Comparison of ENCODE assay signal across 18 cellular contexts in the genomic region with DNA sequence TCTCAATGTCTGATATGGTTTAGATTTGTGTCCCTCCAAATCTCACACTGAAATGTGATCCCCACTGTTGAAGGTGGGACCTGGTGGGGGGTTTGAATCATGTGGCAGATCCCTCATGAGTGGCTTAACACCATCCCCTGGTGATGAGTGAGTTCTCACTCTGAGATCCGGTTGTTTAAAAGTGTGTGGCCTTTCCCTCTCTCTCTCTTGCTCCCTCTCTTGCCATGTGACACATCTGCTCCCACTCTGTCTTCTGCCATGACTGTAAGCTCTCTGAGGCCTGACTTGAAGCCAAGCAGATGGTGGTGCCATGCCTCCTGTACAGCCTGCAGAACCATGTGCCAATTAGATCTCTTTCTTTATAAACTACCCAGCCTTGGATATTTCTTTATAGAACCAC.
DNase-seq lines count a peak whose midpoint lies in the region; ATAC-seq, FAIRE-seq and TF ChIP-seq lines count a peak whose summit lies in the region.
"Had no signal": no experiment of that assay in that cellular context is flagged by ENCODE, and none has a peak within 500 bp of the region (broad histone marks: within the 10 kb centered on the region; RNA-seq: fewer than 3 reads in every experiment).

No MANE protein-coding gene starts in this region.

- H3K4me3 ChIP-seq in A549: no peak overlapping the region
- H3K4me3 ChIP-seq in ascending aorta: no peak overlapping the region
- H3K4me3 ChIP-seq: GM12878, mucosa of descending colon had no signal

- no peaks in the 10 kb centered on the region for H3K27me3 Mint-ChIP-seq in CD14-positive monocyte (ENCODE audit: low read depth in 3 of 3)
- H3K27me3 Mint-ChIP-seq in naive thymus-derived CD8-positive, alpha-beta T cell: no peaks in the 10 kb centered on the region

- WGBS in A549 (ENCODE audit: missing lambda C conversion rate): 92% methylated on average over 1 of the region's 1 CpG

- peak overlapping the region; percentile 16 to 87 (median 65) for H3K27ac Mint-ChIP-seq in CD14-positive monocyte
- peak overlapping the region in 7 of 10 donors; percentile 19 to 78 (median 65) for H3K27ac Mint-ChIP-seq in naive thymus-derived CD8-positive, alpha-beta T cell

- H3K4me1 ChIP-seq in A549 (peaks cover 91% of the 10 kb centered on the region), ascending aorta (peaks cover 16 to 57% of the 10 kb centered on the region in 2 donors)

- H3K27me3 ChIP-seq in ascending aorta: no peaks in the 10 kb centered on the region

- TF ChIP-seq POLR2A in A549 (IDR thresholded peaks at IDR 0.05; ENCODE audit: low read length): no peak

- DNase-seq in A549 (ENCODE audit: low read depth in 1 of 2, low spot score in 1 of 2): no peak
- no peak for DNase-seq in CD14-positive monocyte (ENCODE audit: low spot score)
- DNase-seq in ascending aorta (ENCODE audit: low spot score in 2 of 2): no peak
- no peak for DNase-seq in naive thymus-derived CD8-positive, alpha-beta T cell
- no peak for DNase-seq in NCI-H526 (lab: John Stamatoyannopoulos, UW)
- DNase-seq: anterior cingulate cortex, foreskin fibroblast, GDM1, KBM-7, mucosa of descending colon, NCI-H2081 treated with DMSO at 0.1 percent for 48 hours, NCI-H510A treated with DMSO at 0.1 percent for 48 hours, occipital lobe, substantia nigra had no signal

- H3K9me3 Mint-ChIP-seq in CD14-positive monocyte: no peaks in the 10 kb centered on the region
- no peaks in the 10 kb centered on the region for H3K9me3 Mint-ChIP-seq in naive thymus-derived CD8-positive, alpha-beta T cell

- no peak overlapping the region for H3K4me2 ChIP-seq in A549

- no peak for TF ChIP-seq EP300 in A549 (IDR thresholded peaks at IDR 0.05)

- H3K27ac ChIP-seq in A549: peak overlapping the region; percentile 37 to 75; a peak in 5 of 6 replicates
- H3K27ac ChIP-seq in ascending aorta: peak overlapping the region; percentile 64 to 93

- POLR2A ChIA-PET in A549 (lab: Yijun Ruan, JAX): no interaction called here
- POLR2A ChIA-PET in naive thymus-derived CD8-positive, alpha-beta T cell (lab: Charles Lee): no interaction called here

- FAIRE-seq in A549 (lab: Jason Lieb, UNC): no peak
- FAIRE-seq: GM12878 had no signal

- no peak for ATAC-seq in A549
- ATAC-seq in naive thymus-derived CD8-positive, alpha-beta T cell: no peak
- ATAC-seq in GM18861 (IDR thresholded peaks at IDR 0.05; ENCODE audit: unreplicated experiment): no peak
- ATAC-seq in HG03378 (IDR thresholded peaks at IDR 0.05; ENCODE audit: unreplicated experiment): no peak
- ATAC-seq: GM12878, mucosa of descending colon, sciatic nerve had no signal

- CTCF ChIA-PET in A549 (lab: Yijun Ruan, JAX): interaction anchor here (0.9 to 2.9 kb wide), 3 partner anchors 9 to 586 kb away, joined by 3 to 14 read pairs (median 4); no protein-coding TSS in a partner anchor

- TF ChIP-seq CTCF in A549 (IDR thresholded peaks at IDR 0.05) (no peak), CD14-positive monocyte (IDR thresholded peaks at IDR 0.05) (no peak), ascending aorta (IDR thresholded peaks at IDR 0.05) (no peak)

- H3K9me3 ChIP-seq in A549: no peaks in the 10 kb centered on the region
- H3K9me3 ChIP-seq in ascending aorta: no peaks in the 10 kb centered on the region
- H3K9me3 ChIP-seq: mucosa of descending colon had no signal

- no peaks in the 10 kb centered on the region for H3K36me3 ChIP-seq in ascending aorta

- intact Hi-C loops in CD14-positive monocyte (cut with micrococcal nuclease): no loop called here
- intact Hi-C loops in ascending aorta (cut with DNase I): loop anchor here (5.0 kb wide), 1 partner anchor 108 kb away; the partner anchor contains the start of gene RBMS1

- H3K4me1 Mint-ChIP-seq in CD14-positive monocyte: peaks cover 83% of the 10 kb centered on the region
- peaks cover 44 to 91% (median 91%) of the 10 kb centered on the region in 4 donors for H3K4me1 Mint-ChIP-seq in naive thymus-derived CD8-positive, alpha-beta T cell

- no peak for TF ChIP-seq RAD21 in A549 (conservative IDR thresholded peaks at IDR 0.05 in 1 of 2, IDR thresholded peaks at IDR 0.05 in 1 of 2)

- H3K36me3 Mint-ChIP-seq in CD14-positive monocyte: peaks cover 6 to 10% of the 10 kb centered on the region in 2 donors
- peaks cover 0 to 4% (median 0%) of the 10 kb centered on the region in 3 donors for H3K36me3 Mint-ChIP-seq in naive thymus-derived CD8-positive, alpha-beta T cell

- no peak overlapping the region for H3K4me3 Mint-ChIP-seq in CD14-positive monocyte
- H3K4me3 Mint-ChIP-seq in naive thymus-derived CD8-positive, alpha-beta T cell: no peak overlapping the region

TF ChIP-seq in A549, 52 proteins besides CTCF, POLR2A, EP300 and RAD21:
- TF ChIP-seq, protein P1, sequence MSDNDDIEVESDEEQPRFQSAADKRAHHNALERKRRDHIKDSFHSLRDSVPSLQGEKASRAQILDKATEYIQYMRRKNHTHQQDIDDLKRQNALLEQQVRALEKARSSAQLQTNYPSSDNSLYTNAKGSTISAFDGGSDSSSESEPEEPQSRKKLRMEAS (IDR thresholded peaks at IDR 0.05): no peak
- TF ChIP-seq, protein P2, sequence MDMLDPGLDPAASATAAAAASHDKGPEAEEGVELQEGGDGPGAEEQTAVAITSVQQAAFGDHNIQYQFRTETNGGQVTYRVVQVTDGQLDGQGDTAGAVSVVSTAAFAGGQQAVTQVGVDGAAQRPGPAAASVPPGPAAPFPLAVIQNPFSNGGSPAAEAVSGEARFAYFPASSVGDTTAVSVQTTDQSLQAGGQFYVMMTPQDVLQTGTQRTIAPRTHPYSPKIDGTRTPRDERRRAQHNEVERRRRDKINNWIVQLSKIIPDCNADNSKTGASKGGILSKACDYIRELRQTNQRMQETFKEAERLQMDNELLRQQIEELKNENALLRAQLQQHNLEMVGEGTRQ (IDR thresholded peaks at IDR 0.05): no peak
- TF ChIP-seq MAFK (IDR thresholded peaks at IDR 0.05; ENCODE audit: partially characterized antibody) (no peak), RNF2 (IDR thresholded peaks at IDR 0.05; ENCODE audit: borderline replicate concordance, low read depth) (no peak), POLR2AphosphoS2 (conservative IDR thresholded peaks at IDR 0.05; ENCODE audit: low read length) (no peak), CBX2 (IDR thresholded peaks at IDR 0.05; ENCODE audit: borderline replicate concordance, low read depth) (no peak), KDM5A (IDR thresholded peaks at IDR 0.05) (no peak), KDM1A (IDR thresholded peaks at IDR 0.05; ENCODE audit: low read depth) (no peak), ZFP36 (IDR thresholded peaks at IDR 0.05; ENCODE audit: borderline replicate concordance, partially characterized antibody) (no peak), RFX5 (IDR thresholded peaks at IDR 0.05) (no peak), NPAS2 (CRISPR knock-in tag; IDR thresholded peaks at IDR 0.05; ENCODE audit: borderline replicate concordance) (no peak), HES2 (IDR thresholded peaks at IDR 0.05) (no peak), PHF8 (IDR thresholded peaks at IDR 0.05; ENCODE audit: borderline replicate concordance, low read depth) (no peak), FOSB (CRISPR knock-in tag; IDR thresholded peaks at IDR 0.05) (no peak), ZC3H11A (IDR thresholded peaks at IDR 0.05) (no peak), SMC3 (IDR thresholded peaks at IDR 0.05) (no peak)
- TF ChIP-seq, protein P3, sequence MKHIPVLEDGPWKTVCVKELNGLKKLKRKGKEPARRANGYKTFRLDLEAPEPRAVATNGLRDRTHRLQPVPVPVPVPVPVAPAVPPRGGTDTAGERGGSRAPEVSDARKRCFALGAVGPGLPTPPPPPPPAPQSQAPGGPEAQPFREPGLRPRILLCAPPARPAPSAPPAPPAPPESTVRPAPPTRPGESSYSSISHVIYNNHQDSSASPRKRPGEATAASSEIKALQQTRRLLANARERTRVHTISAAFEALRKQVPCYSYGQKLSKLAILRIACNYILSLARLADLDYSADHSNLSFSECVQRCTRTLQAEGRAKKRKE (CRISPR knock-in tag; IDR thresholded peaks at IDR 0.05; ENCODE audit: low read depth): no peak
- TF ChIP-seq, protein P4, sequence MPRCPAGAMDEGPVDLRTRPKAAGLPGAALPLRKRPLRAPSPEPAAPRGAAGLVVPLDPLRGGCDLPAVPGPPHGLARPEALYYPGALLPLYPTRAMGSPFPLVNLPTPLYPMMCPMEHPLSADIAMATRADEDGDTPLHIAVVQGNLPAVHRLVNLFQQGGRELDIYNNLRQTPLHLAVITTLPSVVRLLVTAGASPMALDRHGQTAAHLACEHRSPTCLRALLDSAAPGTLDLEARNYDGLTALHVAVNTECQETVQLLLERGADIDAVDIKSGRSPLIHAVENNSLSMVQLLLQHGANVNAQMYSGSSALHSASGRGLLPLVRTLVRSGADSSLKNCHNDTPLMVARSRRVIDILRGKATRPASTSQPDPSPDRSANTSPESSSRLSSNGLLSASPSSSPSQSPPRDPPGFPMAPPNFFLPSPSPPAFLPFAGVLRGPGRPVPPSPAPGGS (IDR thresholded peaks at IDR 0.05): no peak
TF ChIP-seq in A549: peak in this region for 0.
